9 cellular contexts compared by ENCODE assay signal in the genomic region with DNA sequence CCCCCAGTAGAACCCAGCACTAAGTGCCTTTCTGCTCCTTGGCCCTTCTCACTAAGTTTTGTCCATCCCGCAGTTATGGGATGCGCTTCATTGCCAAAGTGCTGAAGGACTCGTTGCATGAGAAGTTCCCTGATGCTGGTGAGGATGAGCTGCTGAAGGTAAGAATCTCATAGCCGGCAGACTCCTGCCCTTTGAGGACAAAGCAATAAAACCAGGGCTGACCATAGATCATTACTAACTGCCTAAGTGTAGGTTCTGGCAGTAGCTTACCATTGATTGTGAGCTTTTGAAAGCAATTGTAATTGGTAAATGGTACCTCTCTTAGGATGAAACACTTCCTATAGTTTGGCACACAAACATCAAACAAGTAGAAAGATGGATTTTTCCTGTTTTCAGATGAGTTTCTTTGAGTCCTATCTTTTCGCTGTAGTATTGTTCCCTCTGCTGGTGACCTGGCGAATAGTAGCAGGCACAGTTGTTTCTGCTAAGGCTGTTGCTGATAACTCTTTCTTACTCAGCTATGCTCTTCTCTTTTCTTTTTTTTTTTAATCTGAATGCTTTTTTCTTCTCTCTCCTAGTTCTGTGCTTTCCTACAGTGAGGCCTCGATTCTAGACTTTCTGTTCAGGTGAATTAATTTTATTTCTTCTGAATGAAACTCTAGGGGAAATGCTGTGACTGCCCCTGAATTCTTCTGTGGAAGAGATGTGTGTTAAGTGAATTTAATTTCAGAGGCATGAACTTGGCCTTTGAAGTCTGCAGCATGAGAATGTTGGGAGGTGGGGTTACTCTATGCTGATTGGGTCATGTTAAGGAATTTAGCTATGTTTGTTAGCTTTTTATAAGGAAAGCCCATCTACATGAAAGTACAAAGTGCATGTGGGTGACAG. TPM values are rescaled to one million over a fixed set of nuclear protein-coding genes. Genes with fewer than 3 reads are reported as not detected.
DNase-seq lines count a peak whose midpoint lies in the region; ATAC-seq and TF ChIP-seq lines count a peak whose summit lies in the region.
"Had no signal": no experiment of that assay in that cellular context is flagged by ENCODE, and none has a peak within 500 bp of the region (broad histone marks: within the 10 kb centered on the region; RNA-seq: fewer than 3 reads in every experiment).

No MANE protein-coding gene starts in this region.

- no peaks in the 10 kb centered on the region for H3K27me3 ChIP-seq in dorsolateral prefrontal cortex
- H3K27me3 ChIP-seq in right lobe of liver = no peaks in the 10 kb centered on the region
- H3K27me3 ChIP-seq: BLaER1 treated with 17β-estradiol and CSF1 and Interleukin-3, amounts not matched to agents 10 nM and 100 nM had no signal

- peaks cover 0 to 54% (median 9%) of the 10 kb centered on the region in 4 donors for H3K36me3 ChIP-seq in right lobe of liver

- ATAC-seq in right lobe of liver = peak; percentile 45 to 76 (median 75)

- DNase-seq in NCI-H1105 treated with DMSO at 0.1 percent for 48 hours (lab: John Stamatoyannopoulos, UW) (peak; percentile 25), NCI-H1105 (lab: John Stamatoyannopoulos, UW) (no peak), NB4 (ENCODE audit: low read depth) (peak; percentile 71), dorsolateral prefrontal cortex (peak in 7 of 10 donors; percentile 9 to 88 (median 68)), right lobe of liver (no peak), GM19238 (ENCODE audit: insufficient read length, low spot score) (no peak)
- peak; percentile 26 for DNase-seq in stimulated activated naive CD4-positive, alpha-beta T cell treated with Interleukin-2 at 50 U/mL for 16 hours (lab: John Stamatoyannopoulos, UW)

- peaks cover 0 to 11% (median 0%) of the 10 kb centered on the region in 4 donors for H3K4me1 ChIP-seq in right lobe of liver

- WGBS in right lobe of liver (ENCODE audit: insufficient coverage, low coverage, low lambda C conversion rate, missing lambda C conversion rate) = 44% methylated on average over 7 of the region's 7 CpGs

- intact Hi-C loops in dorsolateral prefrontal cortex (cut with DNase I) = loop anchor here (1.0 to 5.0 kb wide), 6 partner anchors 95 to 162 kb away; a partner anchor contains a TSS
- intact Hi-C loops in right lobe of liver (cut with DNase I) = no loop called here

- H3K4me3 ChIP-seq in NB4 (ENCODE audit: low read depth, low read length) = no peak overlapping the region
- no peak overlapping the region for H3K4me3 ChIP-seq in WI38 (ENCODE audit: low read depth, low read length)
- no peak overlapping the region for H3K4me3 ChIP-seq in dorsolateral prefrontal cortex
- H3K4me3 ChIP-seq in right lobe of liver = no peak overlapping the region
- H3K4me3 ChIP-seq: BLaER1 treated with 17β-estradiol and CSF1 and Interleukin-3, amounts not matched to agents 10 nM and 100 nM had no signal

- H3K27ac ChIP-seq in dorsolateral prefrontal cortex (peak overlapping the region in 58 of 59 donors; percentile 5 to 99 (median 84)), right lobe of liver (no peak overlapping the region)

- TF ChIP-seq POLR2A in NB4 (IDR thresholded peaks at IDR 0.05; ENCODE audit: extremely low read depth, insufficient read length) = no peak
- TF ChIP-seq POLR2A in right lobe of liver (IDR thresholded peaks at IDR 0.05) = no peak

- H3K9me3 ChIP-seq in right lobe of liver = no peaks in the 10 kb centered on the region
- H3K9me3 ChIP-seq: BLaER1 treated with 17β-estradiol and CSF1 and Interleukin-3, amounts not matched to agents 10 nM and 100 nM had no signal

- peak; percentile 72 for TF ChIP-seq CTCF in NB4 (IDR thresholded peaks at IDR 0.05; ENCODE audit: low read depth, low read length)
- peak; percentile 53 for TF ChIP-seq CTCF in WI38 (IDR thresholded peaks at IDR 0.05; ENCODE audit: low read depth, low read length)
- TF ChIP-seq CTCF in dorsolateral prefrontal cortex (IDR thresholded peaks at IDR 0.05 in 54 of 56, conservative IDR thresholded peaks at IDR 0.05 in 2 of 56; ENCODE audit: low read depth in 1 of 56, partially characterized antibody in 56 of 56) = peak; percentile 75 to 98 (median 92)
- TF ChIP-seq CTCF in right lobe of liver (IDR thresholded peaks at IDR 0.05) = peak; percentile 69 to 85 (median 80)

RNA-seq across cellular contexts. Expression of a gene that starts 47.4 kb away (rescaled TPM):
- total RNA-seq in dorsolateral prefrontal cortex = 100 to 1,000 TPM in 1 of 120 experiments, 10 to 100 TPM in 119; 33.6 to 101 (median 56.1) TPM
- total RNA-seq in right lobe of liver = 10 to 100 TPM in 4 of 6 experiments, 1 to 10 TPM in 2; 8.4 to 16.2 (median 11.3) TPM

Comparison
In these comparisons a context has a peak if more than half of its experiments do, and no peak if none do; other contexts are left out.
1. DNase-seq: peak in NCI-H1105 treated with DMSO at 0.1 percent for 48 hours (single experiment), NB4 (single experiment), dorsolateral prefrontal cortex (7 of 10) and stimulated activated naive CD4-positive, alpha-beta T cell treated with Interleukin-2 at 50 U/mL for 16 hours (single experiment); none in NCI-H1105 (single experiment), right lobe of liver (0 of 3) and GM19238 (single experiment).
2. H3K27ac ChIP-seq: peak in dorsolateral prefrontal cortex (58 of 59); none in right lobe of liver (0 of 3).
3. intact Hi-C loops: an anchor here in dorsolateral prefrontal cortex (1.0 to 5.0 kb wide); none called in right lobe of liver.
4. Peak in every context shown above with its lines, with median percentiles within 50 percentile points of each other: CTCF ChIP-seq.